In the genomic region with DNA sequence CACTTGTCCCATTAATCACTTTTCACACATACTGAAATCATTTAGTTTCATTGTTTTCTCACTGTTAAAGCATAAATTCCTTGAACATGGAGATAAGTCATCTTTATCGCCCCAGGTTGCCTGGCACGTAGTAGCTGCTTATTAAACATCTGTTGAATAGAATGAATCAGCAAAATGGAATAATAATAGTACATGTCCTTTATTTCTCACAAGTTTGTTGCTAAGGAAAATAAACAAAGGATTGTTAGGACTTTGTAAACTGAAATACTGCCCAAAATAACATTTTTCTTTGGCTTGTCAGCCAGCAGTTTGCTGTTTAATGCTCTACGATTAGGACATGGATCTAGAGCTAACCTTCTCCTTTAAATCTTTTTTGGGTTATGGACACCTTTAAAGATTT, we compare ENCODE assay signal across 19 cellular contexts. TPM values are rescaled to one million over a fixed set of nuclear protein-coding genes. Genes with fewer than 3 reads are reported as not detected.
DNase-seq lines count a peak whose midpoint lies in the region; ATAC-seq and TF ChIP-seq lines count a peak whose summit lies in the region.
"Had no signal": no experiment of that assay in that cellular context is flagged by ENCODE, and none has a peak within 500 bp of the region (broad histone marks: within the 10 kb centered on the region; RNA-seq: fewer than 3 reads in every experiment).

No MANE protein-coding gene starts in this region.

- H3K4me3 ChIP-seq in fibroblast of lung (replicated peaks in 1 of 4; ENCODE audit: control extremely low read depth in 1 of 4, insufficient read depth in 1 of 4, low read depth in 3 of 4, low read length in 4 of 4) (no peak overlapping the region), skeletal muscle satellite cell (ENCODE audit: low read length) (no peak overlapping the region)
- H3K4me3 ChIP-seq: BLaER1, heart right ventricle, stomach had no signal

- no peak overlapping the region for H3K4me2 ChIP-seq in fibroblast of lung (ENCODE audit: extremely low read depth, insufficient read depth, low read length)
- H3K4me2 ChIP-seq in skeletal muscle satellite cell (ENCODE audit: low read length): no peak overlapping the region
- H3K4me2 ChIP-seq: BLaER1 had no signal

- no peak overlapping the region for H2AFZ ChIP-seq in fibroblast of lung (ENCODE audit: low read length)

- ATAC-seq in GM21717 (IDR thresholded peaks at IDR 0.05; ENCODE audit: unreplicated experiment): no peak
- ATAC-seq: PC-3 had no signal

- DNase-seq in AG20443 (ENCODE audit: low spot score) (peak; percentile 36), LHCN-M2 (ENCODE audit: low read depth) (peak; percentile 73), fibroblast of lung (ENCODE audit: low read depth in 2 of 2) (peak; percentile 4 to 44), DMS 273 treated with DMSO at 0.1 percent for 48 hours (lab: John Stamatoyannopoulos, UW) (no peak), NCI-H1436 treated with DMSO at 0.1 percent for 48 hours (lab: John Stamatoyannopoulos, UW) (no peak), NCI-H2171 (lab: John Stamatoyannopoulos, UW) (no peak)
- DNase-seq: activated CD4-positive, alpha-beta T cell treated with anti-CD3 and anti-CD28 coated beads for 1 hour; activated gamma-delta T cell treated with Interleukin-2 at 50 U/mL for 16 hours; GOT3; heart right ventricle; kidney; nephron progenitor cell; PC-3; stomach; T1000 had no signal

- no peaks in the 10 kb centered on the region for H3K79me2 ChIP-seq in fibroblast of lung (ENCODE audit: control insufficient read depth, insufficient read depth, low read length)

- H3K27me3 ChIP-seq in fibroblast of lung (ENCODE audit: control insufficient read depth, insufficient read depth, low read length): no peaks in the 10 kb centered on the region
- no peaks in the 10 kb centered on the region for H3K27me3 ChIP-seq in skeletal muscle satellite cell (ENCODE audit: control insufficient read depth, insufficient read depth, low read length)
- H3K27me3 ChIP-seq: BLaER1, heart right ventricle, stomach had no signal

- H3K36me3 ChIP-seq in fibroblast of lung (ENCODE audit: control insufficient read depth, insufficient read depth, low read length): no peaks in the 10 kb centered on the region
- peaks cover 20% of the 10 kb centered on the region for H3K36me3 ChIP-seq in skeletal muscle satellite cell (ENCODE audit: insufficient read depth, low read length)

- no peak overlapping the region for H3K9ac ChIP-seq in fibroblast of lung (ENCODE audit: insufficient read depth, low read length)
- H3K9ac ChIP-seq in skeletal muscle satellite cell (ENCODE audit: low read depth, low read length): peak overlapping the region; percentile 34
- H3K9ac ChIP-seq: BLaER1 had no signal

- no peak for TF ChIP-seq CTCF in fibroblast of lung (conservative IDR thresholded peaks at IDR 0.05 in 1 of 2, IDR thresholded peaks at IDR 0.05 in 1 of 2; ENCODE audit: low read depth in 1 of 2, low read length in 2 of 2)

- H3K27ac ChIP-seq in fibroblast of lung (ENCODE audit: insufficient read depth, low read length): no peak overlapping the region
- H3K27ac ChIP-seq: BLaER1, epithelial cell of prostate, stomach had no signal

- H3K9me3 ChIP-seq in fibroblast of lung (ENCODE audit: control insufficient read depth, insufficient read depth, low read depth, low read length): no peaks in the 10 kb centered on the region
- no peaks in the 10 kb centered on the region for H3K9me3 ChIP-seq in skeletal muscle satellite cell (replicated peaks; ENCODE audit: low read length)
- H3K9me3 ChIP-seq: BLaER1, heart right ventricle, stomach had no signal

- H3K4me1 ChIP-seq in fibroblast of lung (ENCODE audit: control insufficient read depth, extremely low read depth, insufficient read depth, low read length) (no peaks in the 10 kb centered on the region), skeletal muscle satellite cell (ENCODE audit: control insufficient read depth, insufficient read depth, low read length) (no peaks in the 10 kb centered on the region)
- H3K4me1 ChIP-seq: BLaER1, stomach had no signal

- no peaks in the 10 kb centered on the region for H4K20me1 ChIP-seq in fibroblast of lung (ENCODE audit: control insufficient read depth, extremely low read depth, insufficient read depth, low read length)
- H4K20me1 ChIP-seq: BLaER1 had no signal

RNA-seq across cellular contexts. Expression of gene SLC35A5, which starts 17.9 kb away (rescaled TPM):
- total RNA-seq in LHCN-M2 (2014; rRNA removed) (34.8 and 49.1 TPM in 2 replicates), fibroblast of lung (22.6 and 35.3 TPM in 2 replicates)
- polyA plus RNA-seq in LHCN-M2 (2012): 16.3 TPM
- polyA plus RNA-seq in fibroblast of lung: 44.7 and 70.4 TPM in 2 replicates
- 20.9 and 33.2 TPM in 2 replicates for polyA plus RNA-seq in fibroblast of lung (2012)
- 6.8 and 12.3 TPM in 2 replicates for polyA minus RNA-seq in fibroblast of lung (ENCODE audit: low replicate concordance)
- 15.5 and 31.5 TPM in 2 replicates for total RNA-seq in skeletal muscle satellite cell (2012; rRNA removed)

RNA-seq across cellular contexts. Expression of gene ATG3, which starts 17.9 kb away (rescaled TPM):
- 78.7 and 84.4 TPM in 2 replicates for total RNA-seq in LHCN-M2 (2014; rRNA removed)
- polyA plus RNA-seq in LHCN-M2 (2012): 48.2 TPM
- 92.2 and 95.8 TPM in 2 replicates for total RNA-seq in fibroblast of lung
- 65.2 and 68.4 TPM in 2 replicates for polyA plus RNA-seq in fibroblast of lung
- polyA plus RNA-seq in fibroblast of lung (2012): 58.9 and 67.2 TPM in 2 replicates
- 5.7 and 10.9 TPM in 2 replicates for polyA minus RNA-seq in fibroblast of lung (ENCODE audit: low replicate concordance)
- 72.5 and 93.0 TPM in 2 replicates for total RNA-seq in skeletal muscle satellite cell (2012; rRNA removed)

Comparison
In these comparisons a context has a peak if more than half of its experiments do, and no peak if none do; other contexts are left out.
1. DNase-seq: peak in AG20443 (single experiment), LHCN-M2 (single experiment) and fibroblast of lung (2 of 2); none in DMS 273 treated with DMSO at 0.1 percent for 48 hours (single experiment), NCI-H1436 treated with DMSO at 0.1 percent for 48 hours (single experiment) and NCI-H2171 (single experiment).